In genomic region chr11:64998141-64998540, GRCh38 we compare ENCODE assay signal across 13 cellular contexts. TPM values are rescaled to one million over a fixed set of nuclear protein-coding genes. Genes with fewer than 3 reads are reported as not detected.
A peak's percentile ranks its signal among the peaks of the same experiment; 100 is the strongest.
DNase-seq lines count a peak whose midpoint lies in the region; ATAC-seq lines count a peak whose summit lies in the region.
"Had no signal": no experiment of that assay in that cellular context is flagged by ENCODE, and none has a peak within 500 bp of the region (broad histone marks: within the 10 kb centered on the region; RNA-seq: fewer than 3 reads in every experiment).

No MANE protein-coding gene starts in this region.

- DNase-seq in activated CD8-positive, alpha-beta memory T cell treated with anti-CD3 and anti-CD28 coated beads, Interleukin-2, amount 10 ng/mL, durations not matched to agents 7 days and 5 days, result peak; percentile 55
- DNase-seq in activated CD8-positive, alpha-beta memory T cell treated with anti-CD3 and anti-CD28 coated beads for 24 hours, result no peak
- DNase-seq in NCI-H2196 (lab: John Stamatoyannopoulos, UW; ENCODE audit: unreplicated experiment), result peak; percentile 26
- no peak for DNase-seq in activated naive CD8-positive, alpha-beta T cell treated with anti-CD3 and anti-CD28 coated beads, Interleukin-2, amount 50 U/mL, for 24 hours
- DNase-seq in HK-2 (ENCODE audit: unreplicated experiment), result no peak
- DNase-seq in stimulated activated CD4-positive, alpha-beta T cell treated with anti-CD3 and anti-CD28 coated beads, Interleukin-12 subunit alpha, Interleukin-12 subunit beta, amount 100 ng/mL, for 4 hours, result no peak
- DNase-seq: AML-193, hypothalamus, sigmoid colon had no signal

- H3K4me1 ChIP-seq in rectal smooth muscle tissue (ENCODE audit: control insufficient read depth, insufficient read depth, low read length), result peaks cover 9% of the 10 kb centered on the region

- ATAC-seq in activated CD8-positive, alpha-beta memory T cell treated with anti-CD3 and anti-CD28 coated beads, Interleukin-2, amount 10 ng/mL, durations not matched to agents 7 days and 5 days, result no peak
- no peak for ATAC-seq in activated naive CD8-positive, alpha-beta T cell treated with anti-CD3 and anti-CD28 coated beads, Interleukin-2, amount 50 U/mL, for 24 hours
- ATAC-seq in HG03469 (IDR thresholded peaks at IDR 0.05; ENCODE audit: unreplicated experiment), result no peak

- H3K4me3 ChIP-seq in rectal smooth muscle tissue (ENCODE audit: low read length), result peak overlapping the region; percentile 15
- H3K4me3 ChIP-seq: sigmoid colon, SK-N-MC had no signal

- no peaks in the 10 kb centered on the region for H3K27me3 ChIP-seq in rectal smooth muscle tissue (ENCODE audit: control insufficient read depth, insufficient read depth, low read length)
- H3K27me3 ChIP-seq: sigmoid colon, tibial nerve had no signal

- H3K9ac ChIP-seq in rectal smooth muscle tissue (ENCODE audit: low read length), result peak overlapping the region; percentile 10

- peak overlapping the region; percentile 85 for H3K27ac Mint-ChIP-seq in activated CD8-positive, alpha-beta memory T cell treated with anti-CD3 and anti-CD28 coated beads, Interleukin-2, amount 10 ng/mL, durations not matched to agents 7 days and 5 days
- H3K27ac Mint-ChIP-seq in activated naive CD8-positive, alpha-beta T cell treated with anti-CD3 and anti-CD28 coated beads, Interleukin-2, amount 50 U/mL, for 24 hours, result peak overlapping the region; percentile 57

- no peaks in the 10 kb centered on the region for H3K27me3 Mint-ChIP-seq in activated CD8-positive, alpha-beta memory T cell treated with anti-CD3 and anti-CD28 coated beads, Interleukin-2, amount 10 ng/mL, durations not matched to agents 7 days and 5 days
- H3K27me3 Mint-ChIP-seq in activated naive CD8-positive, alpha-beta T cell treated with anti-CD3 and anti-CD28 coated beads, Interleukin-2, amount 50 U/mL, for 24 hours, result peaks cover 2% of the 10 kb centered on the region

- H3K4me1 Mint-ChIP-seq in activated CD8-positive, alpha-beta memory T cell treated with anti-CD3 and anti-CD28 coated beads, Interleukin-2, amount 10 ng/mL, durations not matched to agents 7 days and 5 days, result peaks cover 30% of the 10 kb centered on the region
- H3K4me1 Mint-ChIP-seq in activated naive CD8-positive, alpha-beta T cell treated with anti-CD3 and anti-CD28 coated beads, Interleukin-2, amount 50 U/mL, for 24 hours, result peaks cover 17% of the 10 kb centered on the region

- CTCF ChIA-PET in activated CD8-positive, alpha-beta memory T cell treated with anti-CD3 and anti-CD28 coated beads, Interleukin-2, amount 10 ng/mL, durations not matched to agents 7 days and 5 days (lab: Charles Lee), result interaction anchor here (0.8 to 5.0 kb wide), 10 partner anchors 16 to 255 kb away, joined by 3 to 35 read pairs (median 4); partner anchors contain the start of genes ARL2, CDC42BPG, FAU and MRPL49

- peak overlapping the region; percentile 53 for H3K4me3 Mint-ChIP-seq in activated CD8-positive, alpha-beta memory T cell treated with anti-CD3 and anti-CD28 coated beads, Interleukin-2, amount 10 ng/mL, durations not matched to agents 7 days and 5 days
- H3K4me3 Mint-ChIP-seq in activated naive CD8-positive, alpha-beta T cell treated with anti-CD3 and anti-CD28 coated beads, Interleukin-2, amount 50 U/mL, for 24 hours, result no peak overlapping the region

- H3K9me3 Mint-ChIP-seq in activated CD8-positive, alpha-beta memory T cell treated with anti-CD3 and anti-CD28 coated beads, Interleukin-2, amount 10 ng/mL, durations not matched to agents 7 days and 5 days (ENCODE audit: low read depth), result no peaks in the 10 kb centered on the region
- no peaks in the 10 kb centered on the region for H3K9me3 Mint-ChIP-seq in activated naive CD8-positive, alpha-beta T cell treated with anti-CD3 and anti-CD28 coated beads, Interleukin-2, amount 50 U/mL, for 24 hours

- H3K27ac ChIP-seq in rectal smooth muscle tissue (ENCODE audit: low read depth, low read length), result no peak overlapping the region
- H3K27ac ChIP-seq: SK-N-MC had no signal

- H3K36me3 Mint-ChIP-seq in activated CD8-positive, alpha-beta memory T cell treated with anti-CD3 and anti-CD28 coated beads, Interleukin-2, amount 10 ng/mL, durations not matched to agents 7 days and 5 days, result no peaks in the 10 kb centered on the region
- H3K36me3 Mint-ChIP-seq in activated naive CD8-positive, alpha-beta T cell treated with anti-CD3 and anti-CD28 coated beads, Interleukin-2, amount 50 U/mL, for 24 hours (ENCODE audit: low read depth), result no peaks in the 10 kb centered on the region

- no peaks in the 10 kb centered on the region for H3K36me3 ChIP-seq in rectal smooth muscle tissue (ENCODE audit: control insufficient read depth, insufficient read depth, low read length)
- H3K36me3 ChIP-seq: sigmoid colon, tibial nerve had no signal

RNA-seq across cellular contexts. Expression of gene BATF2, which starts 1.4 kb away (rescaled TPM):
- total RNA-seq in activated CD8-positive, alpha-beta memory T cell treated with anti-CD3 and anti-CD28 coated beads, Interleukin-2, amount 10 ng/mL, durations not matched to agents 7 days and 5 days, result under 1 TPM; 0.33 to 0.67 TPM

RNA-seq across cellular contexts. Expression of gene ARL2, which starts 15.8 kb away (rescaled TPM):
- 10 to 100 TPM; 74.1 to 86.9 TPM for total RNA-seq in activated CD8-positive, alpha-beta memory T cell treated with anti-CD3 and anti-CD28 coated beads, Interleukin-2, amount 10 ng/mL, durations not matched to agents 7 days and 5 days

RNA-seq across cellular contexts. Expression of gene MAJIN, which starts 26.2 kb away (rescaled TPM):
- total RNA-seq in activated CD8-positive, alpha-beta memory T cell treated with anti-CD3 and anti-CD28 coated beads, Interleukin-2, amount 10 ng/mL, durations not matched to agents 7 days and 5 days, result not detected
- total RNA-seq: sigmoid colon, tibial nerve had no signal

RNA-seq across cellular contexts. Expression of gene SNX15, which starts 29.1 kb away (rescaled TPM):
- 10 to 100 TPM; 18.9 to 29.2 TPM for total RNA-seq in activated CD8-positive, alpha-beta memory T cell treated with anti-CD3 and anti-CD28 coated beads, Interleukin-2, amount 10 ng/mL, durations not matched to agents 7 days and 5 days

RNA-seq across cellular contexts. Expression of gene SAC3D1, which starts 42.9 kb away (rescaled TPM):
- total RNA-seq in activated CD8-positive, alpha-beta memory T cell treated with anti-CD3 and anti-CD28 coated beads, Interleukin-2, amount 10 ng/mL, durations not matched to agents 7 days and 5 days, result 10 to 100 TPM; 24.3 to 27.2 TPM

Comparison
In these comparisons a context has a peak if more than half of its experiments do, and no peak if none do; other contexts are left out.
1. DNase-seq: peak in activated CD8-positive, alpha-beta memory T cell treated with anti-CD3 and anti-CD28 coated beads, Interleukin-2, amount 10 ng/mL, durations not matched to agents 7 days and 5 days (single experiment) and NCI-H2196 (single experiment); none in activated CD8-positive, alpha-beta memory T cell treated with anti-CD3 and anti-CD28 coated beads for 24 hours (single experiment), activated naive CD8-positive, alpha-beta T cell treated with anti-CD3 and anti-CD28 coated beads, Interleukin-2, amount 50 U/mL, for 24 hours (single experiment), HK-2 (single experiment) and stimulated activated CD4-positive, alpha-beta T cell treated with anti-CD3 and anti-CD28 coated beads, Interleukin-12 subunit alpha, Interleukin-12 subunit beta, amount 100 ng/mL, for 4 hours (single experiment).